1 cellular context compared by ENCODE assay signal in genomic region chr20:63640086-63640485, GRCh38.
TF ChIP-seq lines count a peak whose summit lies in the region.

No MANE protein-coding gene starts in this region.

TF ChIP-seq in liver, 16 proteins besides CTCF, POLR2A, EP300 and RAD21 (continued from another document):
- TF ChIP-seq ATF3 (IDR thresholded peaks at IDR 0.05) (no peak), HNF4A (conservative IDR thresholded peaks at IDR 0.05) (no peak), NR2F2 (IDR thresholded peaks at IDR 0.05) (no peak), ZBTB33 (IDR thresholded peaks at IDR 0.05) (no peak), MAX (IDR thresholded peaks at IDR 0.05) (no peak), HNF4G (IDR thresholded peaks at IDR 0.05) (no peak), SP1 (IDR thresholded peaks at IDR 0.05) (no peak), FOXA2 (IDR thresholded peaks at IDR 0.05) (no peak), FOXA1 (IDR thresholded peaks at IDR 0.05) (no peak), RXRA (IDR thresholded peaks at IDR 0.05) (no peak), GABPA (IDR thresholded peaks at IDR 0.05 in 1 of 2, conservative IDR thresholded peaks at IDR 0.05 in 1 of 2) (no peak)
